ENCODE assay signal across 12 cellular contexts in the genomic region with DNA sequence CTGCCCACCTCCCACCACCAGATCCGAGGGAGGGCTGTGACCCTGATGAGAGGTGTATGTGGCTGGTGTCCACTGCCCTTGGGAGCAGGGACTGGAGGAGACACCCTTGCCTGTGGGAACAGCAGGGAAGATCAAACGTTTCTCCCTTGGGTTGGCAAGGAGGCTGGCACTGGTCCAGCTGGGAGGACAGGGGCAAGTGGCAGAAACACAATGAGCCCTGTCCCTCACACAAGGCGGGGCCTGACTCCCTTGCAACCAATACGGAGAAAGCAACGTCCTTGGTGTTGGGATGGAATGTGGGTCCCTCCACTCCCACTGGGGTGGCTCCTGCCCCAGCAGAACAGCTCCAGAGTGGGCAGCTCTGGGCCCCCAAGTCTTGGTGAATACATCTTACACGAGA. TPM values are rescaled to one million over a fixed set of nuclear protein-coding genes. Genes with fewer than 3 reads are reported as not detected.
A peak's percentile ranks its signal among the peaks of the same experiment; 100 is the strongest.
DNase-seq lines count a peak whose midpoint lies in the region; ATAC-seq and TF ChIP-seq lines count a peak whose summit lies in the region.
"Had no signal": no experiment of that assay in that cellular context is flagged by ENCODE, and none has a peak within 500 bp of the region (broad histone marks: within the 10 kb centered on the region; RNA-seq: fewer than 3 reads in every experiment).

No MANE protein-coding gene starts in this region.

- no peak overlapping the region for H2AFZ ChIP-seq in PC-9
- H2AFZ ChIP-seq: GM23338 had no signal

- in situ Hi-C loops in gastrocnemius medialis (cut with MboI; ENCODE audit: low sequenced_read_pairs in 4 of 4) = no loop called here

- POLR2A ChIA-PET in HEK293 (lab: Yijun Ruan, JAX) (interaction anchor here (1.0 to 3.6 kb wide), 5 partner anchors 11 to 53 kb away, joined by 3 to 12 read pairs (median 11); a partner anchor contains a TSS), PC-9 (lab: Charles Lee; ENCODE audit: unreplicated experiment) (interaction anchor here (0.5 to 1.6 kb wide), 9 partner anchors 15 to 252 kb away, joined by 3 to 36 read pairs (median 4); a partner anchor contains a TSS)

- TSS peak; percentile 96 for BruUV-seq in PC-9 (replicated peaks; lab: Mats Ljungman, UMichigan)

- H3K9me2 ChIP-seq in PC-9 (ENCODE audit: insufficient read depth) = no peaks in the 10 kb centered on the region

- CTCF ChIA-PET in HEK293 (lab: Yijun Ruan, JAX) (interaction anchor here (0.6 to 1.0 kb wide), 2 partner anchors 18 to 26 kb away, joined by 3 to 7 read pairs; a partner anchor contains a TSS), PC-9 (lab: Charles Lee) (interaction anchor here (0.5 to 1.0 kb wide), 4 partner anchors 11 to 71 kb away, joined by 3 to 7 read pairs (median 4); a partner anchor contains a TSS)

- no CpG with 5 or more reads among the region's 6 CpGs for WGBS in gastroesophageal sphincter (ENCODE audit: low coverage in 1 of 2), 2 donors

- no peaks in the 10 kb centered on the region for H3K9me3 ChIP-seq in HEK293 (ENCODE audit: control insufficient read depth, insufficient read depth, low read depth, low read length)
- no peaks in the 10 kb centered on the region for H3K9me3 ChIP-seq in PC-9 (ENCODE audit: insufficient read depth, low read depth)
- H3K9me3 ChIP-seq in gastroesophageal sphincter = no peaks in the 10 kb centered on the region
- no peaks in the 10 kb centered on the region for H3K9me3 ChIP-seq in gastrocnemius medialis
- H3K9me3 ChIP-seq: ovary had no signal

- H3K4me1 ChIP-seq in HEK293 (ENCODE audit: control insufficient read depth, insufficient read depth, low read length) = peaks cover 7% of the 10 kb centered on the region; the same call in 1 of the 2 replicates
- H3K4me1 ChIP-seq in PC-9 (replicated peaks; ENCODE audit: insufficient read depth) = peaks cover 53% of the 10 kb centered on the region
- peaks cover 0 to 54% (median 34%) of the 10 kb centered on the region in 3 donors for H3K4me1 ChIP-seq in gastroesophageal sphincter
- peaks cover 56 to 58% of the 10 kb centered on the region in 2 donors for H3K4me1 ChIP-seq in gastrocnemius medialis

- DNase-seq in PC-9 (peak in 1 of 2 experiments; percentile 62), gastrocnemius medialis (no peak), NCI-H2227 treated with DMSO at 0.1 percent for 48 hours (lab: John Stamatoyannopoulos, UW) (no peak), NOMO-1 treated with dmso at 0.1 percent for 144 hours (lab: John Stamatoyannopoulos, UW; ENCODE audit: unreplicated experiment) (no peak), NCI-H526 (lab: John Stamatoyannopoulos, UW) (no peak)
- DNase-seq: EL, MM.1S, ovary had no signal

- peaks cover 0 to 38% of the 10 kb centered on the region in 2 experiments; a peak in 1 of 3 replicates for H3K36me3 ChIP-seq in HEK293 (ENCODE audit: control insufficient read depth in 2 of 2, insufficient read depth in 1 of 2, low read length in 2 of 2)
- H3K36me3 ChIP-seq in PC-9 (ENCODE audit: low read depth) = peaks cover 7% of the 10 kb centered on the region; the same call in 1 of the 2 replicates
- H3K36me3 ChIP-seq in gastroesophageal sphincter = peaks cover 0 to 54% of the 10 kb centered on the region in 2 donors
- H3K36me3 ChIP-seq in gastrocnemius medialis = peaks cover 0 to 23% of the 10 kb centered on the region in 2 donors
- H3K36me3 ChIP-seq: ovary had no signal

- H3K4me3 ChIP-seq in HEK293 (ENCODE audit: low read depth, low read length) (no peak overlapping the region), PC-9 (peak overlapping the region; percentile 46; the same call in 1 of the 2 replicates), gastroesophageal sphincter (peak overlapping the region in 1 of 2 donors; percentile 89), gastrocnemius medialis (no peak overlapping the region)
- H3K4me3 ChIP-seq: GM23338, ovary had no signal

- H3F3A ChIP-seq in PC-9 (ENCODE audit: insufficient read depth, low read depth) = peaks cover 42% of the 10 kb centered on the region

- H3K27me3 ChIP-seq in PC-9 (ENCODE audit: insufficient read depth, low read depth) = no peaks in the 10 kb centered on the region
- H3K27me3 ChIP-seq in gastroesophageal sphincter = no peaks in the 10 kb centered on the region
- no peaks in the 10 kb centered on the region for H3K27me3 ChIP-seq in gastrocnemius medialis
- H3K27me3 ChIP-seq: ovary had no signal

- peaks cover 32% of the 10 kb centered on the region for H3K79me2 ChIP-seq in PC-9 (ENCODE audit: low read depth)

- H4K20me1 ChIP-seq in PC-9 (ENCODE audit: insufficient read depth) = peaks cover 7% of the 10 kb centered on the region; the same call in 1 of the 2 replicates

- TF ChIP-seq CTCF in HEK293 (tag by site-specific recombination; IDR thresholded peaks at IDR 0.05) (no peak), PC-9 (conservative IDR thresholded peaks at IDR 0.05) (no peak), gastroesophageal sphincter (IDR thresholded peaks at IDR 0.05) (no peak), gastrocnemius medialis (IDR thresholded peaks at IDR 0.05 in 4 of 5, conservative IDR thresholded peaks at IDR 0.05 in 1 of 5) (no peak)

- ATAC-seq in gastroesophageal sphincter = no peak
- ATAC-seq in gastrocnemius medialis = no peak
- ATAC-seq in HG02870 (IDR thresholded peaks at IDR 0.05; ENCODE audit: unreplicated experiment) = no peak
- ATAC-seq: GM23338 had no signal

- peak overlapping the region; percentile 91 for H3K4me2 ChIP-seq in PC-9
- H3K4me2 ChIP-seq: GM23338 had no signal

- TF ChIP-seq POLR2A in gastroesophageal sphincter (IDR thresholded peaks at IDR 0.05) = no peak
- no peak for TF ChIP-seq POLR2A in gastrocnemius medialis (IDR thresholded peaks at IDR 0.05)

- intact Hi-C loops in PC-9 (cut with micrococcal nuclease; ENCODE audit: unreplicated experiment) = loop anchor here (1.0 to 2.0 kb wide), 2 partner anchors 18 to 49 kb away; a partner anchor contains a TSS
- intact Hi-C loops in gastrocnemius medialis (cut with DNase I; ENCODE audit: low total_unique reads) = no loop called here

- no peak for TF ChIP-seq EP300 in gastroesophageal sphincter (IDR thresholded peaks at IDR 0.05)

- H3K27ac ChIP-seq in HEK293 (ENCODE audit: extremely low read depth, low read depth, low read length) (no peak overlapping the region), PC-9 (peak overlapping the region; percentile 85), gastroesophageal sphincter (peak overlapping the region in 3 of 4 donors; percentile 7 to 24 (median 14)), gastrocnemius medialis (peak overlapping the region in 3 of 4 donors; percentile 7 to 93 (median 35))
- H3K27ac ChIP-seq: ovary had no signal

TF ChIP-seq in HEK293, 187 proteins besides CTCF, POLR2A, EP300 and RAD21:
- TF ChIP-seq, protein P1, sequence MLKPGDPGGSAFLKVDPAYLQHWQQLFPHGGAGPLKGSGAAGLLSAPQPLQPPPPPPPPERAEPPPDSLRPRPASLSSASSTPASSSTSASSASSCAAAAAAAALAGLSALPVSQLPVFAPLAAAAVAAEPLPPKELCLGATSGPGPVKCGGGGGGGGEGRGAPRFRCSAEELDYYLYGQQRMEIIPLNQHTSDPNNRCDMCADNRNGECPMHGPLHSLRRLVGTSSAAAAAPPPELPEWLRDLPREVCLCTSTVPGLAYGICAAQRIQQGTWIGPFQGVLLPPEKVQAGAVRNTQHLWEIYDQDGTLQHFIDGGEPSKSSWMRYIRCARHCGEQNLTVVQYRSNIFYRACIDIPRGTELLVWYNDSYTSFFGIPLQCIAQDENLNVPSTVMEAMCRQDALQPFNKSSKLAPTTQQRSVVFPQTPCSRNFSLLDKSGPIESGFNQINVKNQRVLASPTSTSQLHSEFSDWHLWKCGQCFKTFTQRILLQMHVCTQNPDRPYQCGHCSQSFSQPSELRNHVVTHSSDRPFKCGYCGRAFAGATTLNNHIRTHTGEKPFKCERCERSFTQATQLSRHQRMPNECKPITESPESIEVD (tag by site-specific recombination; IDR thresholded peaks at IDR 0.05) = no peak
- 0 out of 2 replicates have a peak, but pooled peaks have one; percentile 36 for TF ChIP-seq ZBTB48 (tag by site-specific recombination; IDR thresholded peaks at IDR 0.05)
- TF ChIP-seq ZNF76 (tag by site-specific recombination; IDR thresholded peaks at IDR 0.05; ENCODE audit: borderline replicate concordance, low read depth) = no peak
- no peak for TF ChIP-seq KLF9 (tag by site-specific recombination; IDR thresholded peaks at IDR 0.05; ENCODE audit: low read depth)
- TF ChIP-seq, protein P2, sequence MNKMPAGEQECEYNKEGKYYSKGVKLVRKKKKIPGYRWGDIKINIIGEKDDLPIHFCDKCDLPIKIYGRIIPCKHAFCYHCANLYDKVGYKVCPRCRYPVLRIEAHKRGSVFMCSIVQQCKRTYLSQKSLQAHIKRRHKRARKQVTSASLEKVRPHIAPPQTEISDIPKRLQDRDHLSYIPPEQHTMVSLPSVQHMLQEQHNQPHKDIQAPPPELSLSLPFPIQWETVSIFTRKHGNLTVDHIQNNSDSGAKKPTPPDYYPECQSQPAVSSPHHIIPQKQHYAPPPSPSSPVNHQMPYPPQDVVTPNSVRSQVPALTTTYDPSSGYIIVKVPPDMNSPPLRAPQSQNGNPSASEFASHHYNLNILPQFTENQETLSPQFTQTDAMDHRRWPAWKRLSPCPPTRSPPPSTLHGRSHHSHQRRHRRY (tag by site-specific recombination; IDR thresholded peaks at IDR 0.05) = no peak
- no peak for TF ChIP-seq ZNF214 (tag by site-specific recombination; IDR thresholded peaks at IDR 0.05; ENCODE audit: borderline replicate concordance)
TF ChIP-seq in HEK293: peak in this region for 1.

RNA-seq across cellular contexts. Expression of a gene that starts 5.2 kb away (rescaled TPM):
- total RNA-seq in PC-9 (2021) (29.6 and 41.6 TPM in 2 replicates), gastroesophageal sphincter (10 to 100 TPM; 37.2 to 87.0 (median 74.8) TPM), gastrocnemius medialis (10 to 100 TPM; 47.0 to 69.8 (median 65.4) TPM)

RNA-seq across cellular contexts. Expression of a gene that starts 10.7 kb away (rescaled TPM):
- 24.7 and 28.5 TPM in 2 replicates for total RNA-seq in PC-9 (2021)
- 10 to 100 TPM; 23.8 to 36.2 (median 31.3) TPM for total RNA-seq in gastroesophageal sphincter
- total RNA-seq in gastrocnemius medialis = 10 to 100 TPM; 38.5 to 72.7 (median 51.5) TPM

RNA-seq across cellular contexts. Expression of a gene that starts 13.9 kb away (rescaled TPM):
- total RNA-seq in PC-9 (2021) (1.3 and 1.9 TPM in 2 replicates), gastroesophageal sphincter (10 to 100 TPM in 2 of 4 donors, 1 to 10 TPM in 2; 4.8 to 12.3 (median 7.9) TPM), gastrocnemius medialis (10 to 100 TPM in 2 of 4 donors, 1 to 10 TPM in 2; 3.6 to 14.6 (median 9.1) TPM)

RNA-seq across cellular contexts. Expression of a gene that starts 18.1 kb away (rescaled TPM):
- 10.2 and 12.2 TPM in 2 replicates for total RNA-seq in PC-9 (2021)
- total RNA-seq in gastroesophageal sphincter = 1 to 10 TPM; 2.4 to 8.8 (median 4.0) TPM
- 1 to 10 TPM in 3 of 4 donors, not detected in 1; 1.1 to 2.3 (median 1.2) TPM for total RNA-seq in gastrocnemius medialis

RNA-seq across cellular contexts. Expression of a gene that starts 18.1 kb away (rescaled TPM):
- 25.2 and 25.7 TPM in 2 replicates for total RNA-seq in PC-9 (2021)
- 10 to 100 TPM in 1 of 4 donors, 1 to 10 TPM in 3; 4.2 to 12.3 (median 7.9) TPM for total RNA-seq in gastroesophageal sphincter
- 10 to 100 TPM; 12.5 to 22.1 (median 14.8) TPM for total RNA-seq in gastrocnemius medialis
